7 cellular contexts compared by ENCODE assay signal in genomic region chr7:79453558-79454324, GRCh38. TPM values are rescaled to one million over a fixed set of nuclear protein-coding genes. Genes with fewer than 3 reads are reported as not detected.
DNase-seq lines count a peak whose midpoint lies in the region; ATAC-seq and TF ChIP-seq lines count a peak whose summit lies in the region.

Gene MAGI2 (minus strand): TSS chr7:79453667. CDS start chr7:79453320, 347 bp downstream.

- DNase-seq in H7, result peak; percentile 68
- peak; percentile 75 to 79 for DNase-seq in SJCRH30
- peak; percentile 57 for DNase-seq in epidermal melanocyte (ENCODE audit: insufficient read length, low spot score)
- DNase-seq in lower lobe of right lung, result peak; percentile 83
- no peak for DNase-seq in NCI-H774 (lab: John Stamatoyannopoulos, UW)
- DNase-seq in stimulated activated CD4-positive, alpha-beta T cell treated with anti-CD3 and anti-CD28 coated beads, Interleukin-12 subunit alpha, Interleukin-12 subunit beta, amount 100 ng/mL, for 4 hours, result no peak

- H3K36me3 ChIP-seq in H7 (replicated peaks; ENCODE audit: control insufficient read depth, insufficient read depth, low read length), result no peaks in the 10 kb centered on the region
- no peaks in the 10 kb centered on the region for H3K36me3 ChIP-seq in SJCRH30
- peaks cover 6% of the 10 kb centered on the region for H3K36me3 ChIP-seq in lower lobe of right lung
- peaks cover under 1 to 2% of the 10 kb centered on the region in 2 donors for H3K36me3 ChIP-seq in stomach smooth muscle (ENCODE audit: control insufficient read depth in 2 of 2, insufficient read depth in 2 of 2, low read length in 2 of 2)

- peak within 1 kb of the TSS; percentile 94 to 96 for H3K9ac ChIP-seq in stomach smooth muscle (ENCODE audit: low read length in 2 of 2)

- H3K4me3 ChIP-seq in H7 (ENCODE audit: insufficient read depth, low read depth, low read length) (peak within 1 kb of the TSS; percentile 66), SJCRH30 (peak within 1 kb of the TSS; percentile 74), lower lobe of right lung (peak within 1 kb of the TSS; percentile 72), stomach smooth muscle (ENCODE audit: low read length in 2 of 2) (peak within 1 kb of the TSS; percentile 93)

- intact Hi-C loops in lower lobe of right lung (cut with DNase I), result no loop called here

- H3K4me1 ChIP-seq in SJCRH30 (no peaks in the 10 kb centered on the region), lower lobe of right lung (peaks cover 8% of the 10 kb centered on the region), stomach smooth muscle (ENCODE audit: control insufficient read depth, insufficient read depth, low read length) (peaks cover 23% of the 10 kb centered on the region)

- ATAC-seq in lower lobe of right lung, result peak; percentile 88 to 90

- TF ChIP-seq CTCF in lower lobe of right lung (IDR thresholded peaks at IDR 0.05), result no peak

- H3K27me3 ChIP-seq in H7 (ENCODE audit: control insufficient read depth, insufficient read depth, low read length), result peaks cover 65% of the 10 kb centered on the region
- H3K27me3 ChIP-seq in SJCRH30, result no peaks in the 10 kb centered on the region
- H3K27me3 ChIP-seq in lower lobe of right lung (ENCODE audit: low read depth), result no peaks in the 10 kb centered on the region
- no peaks in the 10 kb centered on the region for H3K27me3 ChIP-seq in stomach smooth muscle (ENCODE audit: control insufficient read depth in 1 of 2, insufficient read depth in 2 of 2, low read length in 2 of 2)

- peak within 1 kb of the TSS; percentile 64 for H3K27ac ChIP-seq in SJCRH30
- H3K27ac ChIP-seq in lower lobe of right lung, result peak within 1 kb of the TSS; percentile 91
- peak within 1 kb of the TSS; percentile 97 for H3K27ac ChIP-seq in stomach smooth muscle (ENCODE audit: low read length)

- H3K9me3 ChIP-seq in SJCRH30 (replicated peaks) (no peaks in the 10 kb centered on the region), lower lobe of right lung (no peaks in the 10 kb centered on the region), stomach smooth muscle (ENCODE audit: control insufficient read depth in 2 of 2, low read length in 2 of 2) (no peaks in the 10 kb centered on the region)

RNA-seq across cellular contexts. Expression of gene MAGI2, which starts in this region (rescaled TPM):
- total RNA-seq in H7 (2014; rRNA removed; shearing (Covaris generic)), result 6.2 and 8.6 TPM in 2 replicates
- total RNA-seq in SJCRH30 (2014; rRNA removed; shearing (Covaris generic)), result 1.8 and 2.4 TPM in 2 replicates
- total RNA-seq in lower lobe of right lung, result 15.3 TPM

Comparison
In these comparisons a context has a peak if more than half of its experiments do, and no peak if none do; other contexts are left out.
1. DNase-seq: peak in H7 (single experiment), SJCRH30 (2 of 2), epidermal melanocyte (single experiment) and lower lobe of right lung (single experiment); none in NCI-H774 (single experiment) and stimulated activated CD4-positive, alpha-beta T cell treated with anti-CD3 and anti-CD28 coated beads, Interleukin-12 subunit alpha, Interleukin-12 subunit beta, amount 100 ng/mL, for 4 hours (single experiment).
2. Peak in every context shown above with its lines, with median percentiles within 50 percentile points of each other: H3K4me3 ChIP-seq and H3K27ac ChIP-seq.